Comparison of ENCODE assay signal across 8 cellular contexts in the genomic region with DNA sequence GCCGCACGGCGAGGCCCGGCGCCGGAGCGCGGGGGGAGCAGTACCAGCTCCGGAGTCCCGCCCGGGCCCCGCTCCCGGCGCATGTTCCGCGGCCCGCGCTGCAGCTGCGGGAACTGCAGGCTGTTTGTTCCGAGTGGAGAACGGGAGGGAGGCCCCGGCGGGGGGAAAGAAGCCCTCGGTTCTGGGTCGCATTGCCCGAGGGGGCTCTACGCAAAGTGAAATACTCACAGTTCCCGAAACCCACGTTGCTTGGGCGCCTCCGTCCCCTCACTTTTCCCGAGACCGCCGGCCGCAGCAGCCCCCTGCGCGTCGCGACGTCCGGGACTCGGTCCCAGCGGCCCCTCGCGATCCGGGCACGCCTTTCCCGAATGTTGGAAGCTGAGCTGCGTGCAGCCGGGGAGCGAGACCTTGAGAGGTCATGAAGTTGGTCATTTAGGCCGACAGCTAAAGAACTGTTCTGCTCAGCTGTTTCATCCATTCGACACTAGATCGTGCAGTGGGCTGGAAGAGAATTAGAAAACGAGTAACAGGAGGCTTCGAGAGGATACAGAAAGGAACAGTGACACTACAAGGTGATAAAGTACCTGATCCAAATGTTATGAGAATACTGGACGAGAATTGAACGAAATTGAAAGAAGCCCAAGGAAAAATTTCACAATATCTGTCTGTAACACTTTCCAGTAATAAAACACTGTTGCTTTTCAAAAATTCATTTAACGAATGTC. TPM values are rescaled to one million over a fixed set of nuclear protein-coding genes. Genes with fewer than 3 reads are reported as not detected.
DNase-seq lines count a peak whose midpoint lies in the region; ATAC-seq and TF ChIP-seq lines count a peak whose summit lies in the region.

No MANE protein-coding gene starts in this region.

- intact Hi-C loops in upper lobe of right lung (cut with DNase I): no loop called here

- TF ChIP-seq CTCF in AG09309 (IDR thresholded peaks at IDR 0.05; ENCODE audit: control insufficient read depth, insufficient read depth, low read depth, low read length, missing control alignments): no peak
- TF ChIP-seq CTCF in GM10266 (IDR thresholded peaks at IDR 0.05; ENCODE audit: control insufficient read depth, insufficient read depth, low read depth, missing control alignments): no peak
- TF ChIP-seq CTCF in upper lobe of right lung (IDR thresholded peaks at IDR 0.05): no peak

- H3K9me3 Mint-ChIP-seq in effector memory CD8-positive, alpha-beta T cell: no peaks in the 10 kb centered on the region

- H3K27me3 ChIP-seq in SJSA1 (replicated peaks) (peaks cover 9% of the 10 kb centered on the region), mononuclear cell (ENCODE audit: insufficient read depth, low read length) (no peaks in the 10 kb centered on the region), upper lobe of right lung (no peaks in the 10 kb centered on the region)

- H3K36me3 Mint-ChIP-seq in effector memory CD8-positive, alpha-beta T cell (ENCODE audit: insufficient read depth): peaks cover 8% of the 10 kb centered on the region

- H3K27ac ChIP-seq in SJSA1: peak overlapping the region; percentile 87
- peak overlapping the region; percentile 56 for H3K27ac ChIP-seq in upper lobe of right lung

- peak overlapping the region; percentile 87 to 89 for H3K4me3 Mint-ChIP-seq in effector memory CD8-positive, alpha-beta T cell

- H3K4me1 ChIP-seq in SJSA1 (replicated peaks) (peaks cover 16% of the 10 kb centered on the region), mononuclear cell (ENCODE audit: insufficient read depth, low read length) (peaks cover 20% of the 10 kb centered on the region), upper lobe of right lung (peaks cover 6% of the 10 kb centered on the region)

- peaks cover 6 to 8% of the 10 kb centered on the region in 2 donors for H3K4me1 Mint-ChIP-seq in effector memory CD8-positive, alpha-beta T cell (ENCODE audit: low read depth in 2 of 2)

- peaks cover 10% of the 10 kb centered on the region for H3K36me3 ChIP-seq in SJSA1
- H3K36me3 ChIP-seq in upper lobe of right lung: no peaks in the 10 kb centered on the region

- H3K27me3 Mint-ChIP-seq in effector memory CD8-positive, alpha-beta T cell: peaks cover 0 to 17% of the 10 kb centered on the region in 2 donors

- DNase-seq in AG09309 (ENCODE audit: low read depth): no peak
- peak; percentile 20 for DNase-seq in GM10266 (ENCODE audit: extremely low spot score)
- no peak for DNase-seq in SJSA1 (ENCODE audit: low read depth in 1 of 2, low spot score in 2 of 2)
- peak in 1 of 3 experiments; percentile 39 for DNase-seq in effector memory CD8-positive, alpha-beta T cell
- no peak for DNase-seq in upper lobe of right lung
- DNase-seq in activated effector memory CD4-positive, alpha-beta T cell treated with anti-CD3 and anti-CD28 coated beads, Interleukin-2, amount 50 U/mL, for 16 hours: no peak

- no peak overlapping the region for H3K27ac Mint-ChIP-seq in effector memory CD8-positive, alpha-beta T cell

- peak overlapping the region; percentile 100 for H3K4me3 ChIP-seq in AG09309 (ENCODE audit: control insufficient read depth, low read depth, low read length)
- H3K4me3 ChIP-seq in SJSA1: peak overlapping the region; percentile 96
- peak overlapping the region; percentile 96 for H3K4me3 ChIP-seq in mononuclear cell (ENCODE audit: low read length)
- peak overlapping the region; percentile 93 for H3K4me3 ChIP-seq in upper lobe of right lung

- no peaks in the 10 kb centered on the region; the same call in 1 of the 2 replicates for H3K9me3 ChIP-seq in SJSA1 (replicated peaks)
- no peaks in the 10 kb centered on the region for H3K9me3 ChIP-seq in mononuclear cell (ENCODE audit: low read depth, low read length)
- no peaks in the 10 kb centered on the region for H3K9me3 ChIP-seq in upper lobe of right lung

- ATAC-seq in HG03342 (IDR thresholded peaks at IDR 0.05; ENCODE audit: unreplicated experiment): peak; percentile 64
- ATAC-seq in effector memory CD8-positive, alpha-beta T cell (replicated peaks): peak; percentile 60
- ATAC-seq in upper lobe of right lung: peak; percentile 8

RNA-seq across cellular contexts. Expression of gene LIN9, which starts 0.6 kb away (rescaled TPM):
- 12.1 and 17.7 TPM in 2 replicates for total RNA-seq in SJSA1 (2014; rRNA removed; shearing (Covaris generic))
- total RNA-seq in mononuclear cell (2.4 TPM), upper lobe of right lung (4.6 TPM)

Comparison
In these comparisons a context has a peak if more than half of its experiments do, and no peak if none do; other contexts are left out.
1. ATAC-seq: peak in every context shown above with its lines; median percentile 64 in HG03342; 60 in effector memory CD8-positive, alpha-beta T cell; 8 in upper lobe of right lung.